In the genomic region with DNA sequence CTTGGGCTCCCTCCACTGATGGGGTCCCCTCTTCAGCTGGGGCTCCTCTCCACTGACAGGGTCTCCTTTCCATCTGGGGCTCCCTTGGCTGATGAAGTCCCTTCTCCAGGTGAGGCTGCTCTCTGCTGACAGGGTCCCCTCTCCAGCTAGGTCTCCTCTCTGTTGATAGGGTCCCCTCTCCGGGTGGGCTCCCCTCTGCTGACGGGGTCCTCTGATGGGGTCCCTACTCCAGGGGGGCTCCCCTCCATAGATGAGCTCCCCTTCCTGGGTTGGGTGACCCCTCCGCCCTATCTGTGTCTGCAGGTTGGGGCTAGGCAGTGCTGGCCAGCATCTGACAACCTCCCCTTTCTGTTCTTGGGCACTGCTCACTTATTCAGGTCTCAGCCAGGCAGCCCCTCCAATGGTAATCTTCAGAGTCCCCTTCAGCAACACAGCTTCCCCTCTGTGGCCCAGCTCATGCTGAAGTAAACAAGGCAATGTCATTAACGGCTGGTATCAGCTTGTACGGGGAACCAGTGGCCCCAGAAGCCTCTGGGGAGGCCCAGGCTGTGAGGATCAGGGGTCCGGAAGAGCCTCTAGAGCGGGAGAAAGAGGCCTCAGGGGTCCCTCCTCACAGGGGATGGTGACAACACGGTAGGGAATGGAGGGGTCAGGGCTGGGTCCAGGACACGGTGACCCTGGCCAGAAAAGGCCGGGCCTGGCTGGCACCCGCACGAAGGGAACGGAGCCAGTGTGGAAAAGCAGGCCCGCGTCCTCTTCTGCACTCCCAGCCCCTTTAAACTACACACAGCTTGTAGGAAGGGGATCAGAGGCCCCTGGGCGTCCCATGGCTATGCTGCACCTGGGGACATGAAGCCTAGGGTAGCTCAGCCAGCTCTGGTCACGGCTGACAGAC, we compare ENCODE assay signal across 2 cellular contexts.
TF ChIP-seq lines count a peak whose summit lies in the region.

No MANE protein-coding gene starts in this region.

TF ChIP-seq in liver, 16 proteins besides CTCF, POLR2A, EP300 and RAD21:
- TF ChIP-seq EGR1 (IDR thresholded peaks at IDR 0.05; ENCODE audit: low read depth in 2 of 2): no peak
- TF ChIP-seq JUND (IDR thresholded peaks at IDR 0.05): no peak
- TF ChIP-seq, protein P1, sequence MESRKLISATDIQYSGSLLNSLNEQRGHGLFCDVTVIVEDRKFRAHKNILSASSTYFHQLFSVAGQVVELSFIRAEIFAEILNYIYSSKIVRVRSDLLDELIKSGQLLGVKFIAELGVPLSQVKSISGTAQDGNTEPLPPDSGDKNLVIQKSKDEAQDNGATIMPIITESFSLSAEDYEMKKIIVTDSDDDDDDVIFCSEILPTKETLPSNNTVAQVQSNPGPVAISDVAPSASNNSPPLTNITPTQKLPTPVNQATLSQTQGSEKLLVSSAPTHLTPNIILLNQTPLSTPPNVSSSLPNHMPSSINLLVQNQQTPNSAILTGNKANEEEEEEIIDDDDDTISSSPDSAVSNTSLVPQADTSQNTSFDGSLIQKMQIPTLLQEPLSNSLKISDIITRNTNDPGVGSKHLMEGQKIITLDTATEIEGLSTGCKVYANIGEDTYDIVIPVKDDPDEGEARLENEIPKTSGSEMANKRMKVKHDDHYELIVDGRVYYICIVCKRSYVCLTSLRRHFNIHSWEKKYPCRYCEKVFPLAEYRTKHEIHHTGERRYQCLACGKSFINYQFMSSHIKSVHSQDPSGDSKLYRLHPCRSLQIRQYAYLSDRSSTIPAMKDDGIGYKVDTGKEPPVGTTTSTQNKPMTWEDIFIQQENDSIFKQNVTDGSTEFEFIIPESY (IDR thresholded peaks at IDR 0.05): no peak
- TF ChIP-seq, protein P2, sequence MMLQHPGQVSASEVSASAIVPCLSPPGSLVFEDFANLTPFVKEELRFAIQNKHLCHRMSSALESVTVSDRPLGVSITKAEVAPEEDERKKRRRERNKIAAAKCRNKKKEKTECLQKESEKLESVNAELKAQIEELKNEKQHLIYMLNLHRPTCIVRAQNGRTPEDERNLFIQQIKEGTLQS (IDR thresholded peaks at IDR 0.05): no peak
- TF ChIP-seq SP1 (IDR thresholded peaks at IDR 0.05): no peak
- TF ChIP-seq, protein P3, sequence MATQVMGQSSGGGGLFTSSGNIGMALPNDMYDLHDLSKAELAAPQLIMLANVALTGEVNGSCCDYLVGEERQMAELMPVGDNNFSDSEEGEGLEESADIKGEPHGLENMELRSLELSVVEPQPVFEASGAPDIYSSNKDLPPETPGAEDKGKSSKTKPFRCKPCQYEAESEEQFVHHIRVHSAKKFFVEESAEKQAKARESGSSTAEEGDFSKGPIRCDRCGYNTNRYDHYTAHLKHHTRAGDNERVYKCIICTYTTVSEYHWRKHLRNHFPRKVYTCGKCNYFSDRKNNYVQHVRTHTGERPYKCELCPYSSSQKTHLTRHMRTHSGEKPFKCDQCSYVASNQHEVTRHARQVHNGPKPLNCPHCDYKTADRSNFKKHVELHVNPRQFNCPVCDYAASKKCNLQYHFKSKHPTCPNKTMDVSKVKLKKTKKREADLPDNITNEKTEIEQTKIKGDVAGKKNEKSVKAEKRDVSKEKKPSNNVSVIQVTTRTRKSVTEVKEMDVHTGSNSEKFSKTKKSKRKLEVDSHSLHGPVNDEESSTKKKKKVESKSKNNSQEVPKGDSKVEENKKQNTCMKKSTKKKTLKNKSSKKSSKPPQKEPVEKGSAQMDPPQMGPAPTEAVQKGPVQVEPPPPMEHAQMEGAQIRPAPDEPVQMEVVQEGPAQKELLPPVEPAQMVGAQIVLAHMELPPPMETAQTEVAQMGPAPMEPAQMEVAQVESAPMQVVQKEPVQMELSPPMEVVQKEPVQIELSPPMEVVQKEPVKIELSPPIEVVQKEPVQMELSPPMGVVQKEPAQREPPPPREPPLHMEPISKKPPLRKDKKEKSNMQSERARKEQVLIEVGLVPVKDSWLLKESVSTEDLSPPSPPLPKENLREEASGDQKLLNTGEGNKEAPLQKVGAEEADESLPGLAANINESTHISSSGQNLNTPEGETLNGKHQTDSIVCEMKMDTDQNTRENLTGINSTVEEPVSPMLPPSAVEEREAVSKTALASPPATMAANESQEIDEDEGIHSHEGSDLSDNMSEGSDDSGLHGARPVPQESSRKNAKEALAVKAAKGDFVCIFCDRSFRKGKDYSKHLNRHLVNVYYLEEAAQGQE (IDR thresholded peaks at IDR 0.05): peak; percentile 11
- no peak for TF ChIP-seq HNF4G (IDR thresholded peaks at IDR 0.05)
- no peak for TF ChIP-seq NR2F2 (IDR thresholded peaks at IDR 0.05)
- no peak for TF ChIP-seq TAF1 (conservative IDR thresholded peaks at IDR 0.05)
- peak in 1 of 2 donors; percentile 36 for TF ChIP-seq HNF4A (conservative IDR thresholded peaks at IDR 0.05)
- peak; percentile 12 for TF ChIP-seq FOXA2 (IDR thresholded peaks at IDR 0.05)
- peak; percentile 13 to 30 for TF ChIP-seq RXRA (IDR thresholded peaks at IDR 0.05)

TF ChIP-seq in HepG2, 621 proteins besides CTCF, POLR2A, EP300 and RAD21:
- TF ChIP-seq HNRNPUL1 (IDR thresholded peaks at IDR 0.05; ENCODE audit: low read depth, low read length): no peak
- no peak for TF ChIP-seq KLF12 (CRISPR knock-in tag; IDR thresholded peaks at IDR 0.05; ENCODE audit: borderline replicate concordance)
- TF ChIP-seq ZNF766 (CRISPR knock-in tag; IDR thresholded peaks at IDR 0.05; ENCODE audit: borderline replicate concordance): no peak
- TF ChIP-seq ZFP82 (CRISPR knock-in tag; IDR thresholded peaks at IDR 0.05; ENCODE audit: borderline replicate concordance): no peak
- no peak for TF ChIP-seq MED1 (CRISPR knock-in tag; IDR thresholded peaks at IDR 0.05)
- TF ChIP-seq RARA (CRISPR knock-in tag; IDR thresholded peaks at IDR 0.05): no peak
- no peak for TF ChIP-seq ZNF326 (CRISPR knock-in tag; IDR thresholded peaks at IDR 0.05; ENCODE audit: borderline replicate concordance)
- TF ChIP-seq JUND (CRISPR knock-in tag; IDR thresholded peaks at IDR 0.05): no peak
- TF ChIP-seq, protein P4, sequence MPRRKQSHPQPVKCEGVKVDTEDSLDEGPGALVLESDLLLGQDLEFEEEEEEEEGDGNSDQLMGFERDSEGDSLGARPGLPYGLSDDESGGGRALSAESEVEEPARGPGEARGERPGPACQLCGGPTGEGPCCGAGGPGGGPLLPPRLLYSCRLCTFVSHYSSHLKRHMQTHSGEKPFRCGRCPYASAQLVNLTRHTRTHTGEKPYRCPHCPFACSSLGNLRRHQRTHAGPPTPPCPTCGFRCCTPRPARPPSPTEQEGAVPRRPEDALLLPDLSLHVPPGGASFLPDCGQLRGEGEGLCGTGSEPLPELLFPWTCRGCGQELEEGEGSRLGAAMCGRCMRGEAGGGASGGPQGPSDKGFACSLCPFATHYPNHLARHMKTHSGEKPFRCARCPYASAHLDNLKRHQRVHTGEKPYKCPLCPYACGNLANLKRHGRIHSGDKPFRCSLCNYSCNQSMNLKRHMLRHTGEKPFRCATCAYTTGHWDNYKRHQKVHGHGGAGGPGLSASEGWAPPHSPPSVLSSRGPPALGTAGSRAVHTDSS (CRISPR knock-in tag; conservative IDR thresholded peaks at IDR 0.05): no peak
- TF ChIP-seq, protein P5, sequence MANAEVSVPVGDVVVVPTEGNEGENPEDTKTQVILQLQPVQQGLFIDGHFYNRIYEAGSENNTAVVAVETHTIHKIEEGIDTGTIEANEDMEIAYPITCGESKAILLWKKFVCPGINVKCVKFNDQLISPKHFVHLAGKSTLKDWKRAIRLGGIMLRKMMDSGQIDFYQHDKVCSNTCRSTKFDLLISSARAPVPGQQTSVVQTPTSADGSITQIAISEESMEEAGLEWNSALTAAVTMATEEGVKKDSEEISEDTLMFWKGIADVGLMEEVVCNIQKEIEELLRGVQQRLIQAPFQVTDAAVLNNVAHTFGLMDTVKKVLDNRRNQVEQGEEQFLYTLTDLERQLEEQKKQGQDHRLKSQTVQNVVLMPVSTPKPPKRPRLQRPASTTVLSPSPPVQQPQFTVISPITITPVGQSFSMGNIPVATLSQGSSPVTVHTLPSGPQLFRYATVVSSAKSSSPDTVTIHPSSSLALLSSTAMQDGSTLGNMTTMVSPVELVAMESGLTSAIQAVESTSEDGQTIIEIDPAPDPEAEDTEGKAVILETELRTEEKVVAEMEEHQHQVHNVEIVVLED (CRISPR knock-in tag; IDR thresholded peaks at IDR 0.05; ENCODE audit: borderline replicate concordance): no peak
